ENCODE assay signal across 10 cellular contexts in genomic region chr19:35264281-35265125, GRCh38. TPM values are rescaled to one million over a fixed set of nuclear protein-coding genes. Genes with fewer than 3 reads are reported as not detected.
DNase-seq lines count a peak whose midpoint lies in the region; ATAC-seq and TF ChIP-seq lines count a peak whose summit lies in the region.
"Had no signal": no experiment of that assay in that cellular context is flagged by ENCODE, and none has a peak within 500 bp of the region (broad histone marks: within the 10 kb centered on the region; RNA-seq: fewer than 3 reads in every experiment).

No MANE protein-coding gene starts in this region.

- no peak overlapping the region for H3K4me3 ChIP-seq in left lung

- H3K36me3 Mint-ChIP-seq in activated T-helper 1 cell treated with anti-CD3 and anti-CD28 coated beads, Interleukin-12 subunit alpha, Interleukin-12 subunit beta, Interleukin-2, Interleukin-4 antibody, amounts not matched to agents 30 ng/mL and 10 ng/mL and 1 ng/mL, durations not matched to agents 14 hours and 24 hours and 36 hours (ENCODE audit: low read depth): peaks cover 3% of the 10 kb centered on the region
- H3K36me3 Mint-ChIP-seq in activated CD4-positive, alpha-beta T cell treated with anti-CD3 and anti-CD28 coated beads, Interleukin-2, amount 10 ng/mL, durations not matched to agents 24 days and 14 days (ENCODE audit: low read depth): peaks cover 12% of the 10 kb centered on the region

- peaks cover 0 to 7% of the 10 kb centered on the region in 2 donors for H3K36me3 ChIP-seq in left lung

- TF ChIP-seq CTCF in 22Rv1 (IDR thresholded peaks at IDR 0.05): no peak
- TF ChIP-seq CTCF in left lung (IDR thresholded peaks at IDR 0.05): no peak

- no peaks in the 10 kb centered on the region for H3K9me3 Mint-ChIP-seq in activated T-helper 1 cell treated with anti-CD3 and anti-CD28 coated beads, Interleukin-12 subunit alpha, Interleukin-12 subunit beta, Interleukin-2, Interleukin-4 antibody, amounts not matched to agents 30 ng/mL and 10 ng/mL and 1 ng/mL, durations not matched to agents 14 hours and 24 hours and 36 hours
- no peaks in the 10 kb centered on the region for H3K9me3 Mint-ChIP-seq in activated CD4-positive, alpha-beta T cell treated with anti-CD3 and anti-CD28 coated beads, Interleukin-2, amount 10 ng/mL, durations not matched to agents 24 days and 14 days

- H3K27me3 Mint-ChIP-seq in activated T-helper 1 cell treated with anti-CD3 and anti-CD28 coated beads, Interleukin-12 subunit alpha, Interleukin-12 subunit beta, Interleukin-2, Interleukin-4 antibody, amounts not matched to agents 30 ng/mL and 10 ng/mL and 1 ng/mL, durations not matched to agents 14 hours and 24 hours and 36 hours (ENCODE audit: insufficient read depth): no peaks in the 10 kb centered on the region
- no peaks in the 10 kb centered on the region for H3K27me3 Mint-ChIP-seq in activated CD4-positive, alpha-beta T cell treated with anti-CD3 and anti-CD28 coated beads, Interleukin-2, amount 10 ng/mL, durations not matched to agents 24 days and 14 days

- DNase-seq in GM03348 (ENCODE audit: low spot score): peak; percentile 6
- DNase-seq in activated T-helper 1 cell treated with anti-CD3 and anti-CD28 coated beads, Interleukin-12 subunit alpha, Interleukin-12 subunit beta, Interleukin-2, Interleukin-4 antibody, amounts not matched to agents 30 ng/mL and 10 ng/mL and 1 ng/mL, durations not matched to agents 14 hours and 24 hours and 36 hours (ENCODE audit: low spot score): no peak
- peak; percentile 22 to 26 for DNase-seq in left lung
- no peak for DNase-seq in HEK293T (ENCODE audit: extremely low spot score)
- DNase-seq in activated CD4-positive, alpha-beta T cell treated with anti-CD3 and anti-CD28 coated beads, Interleukin-2, amount 10 ng/mL, durations not matched to agents 24 days and 14 days: no peak

- no peaks in the 10 kb centered on the region for H3K27me3 ChIP-seq in left lung

- intact Hi-C loops in activated T-helper 1 cell treated with anti-CD3 and anti-CD28 coated beads, Interleukin-12 subunit alpha, Interleukin-12 subunit beta, Interleukin-2, Interleukin-4 antibody, amounts not matched to agents 30 ng/mL and 10 ng/mL and 1 ng/mL, durations not matched to agents 14 hours and 24 hours and 36 hours (cut with micrococcal nuclease): loop anchor here (5.0 to 10.0 kb wide), 3 partner anchors 52 to 283 kb away; partner anchors contain the start of gene TMEM147
- intact Hi-C loops in left lung (cut with DNase I): no loop called here
- intact Hi-C loops in activated CD4-positive, alpha-beta T cell treated with anti-CD3 and anti-CD28 coated beads, Interleukin-2, amount 10 ng/mL, durations not matched to agents 24 days and 14 days (cut with micrococcal nuclease): no loop called here

- POLR2A ChIA-PET in HEK293T (lab: Yijun Ruan, JAX): interaction anchor here (1.0 to 1.2 kb wide), 2 partner anchors 9 to 110 kb away, joined by 3 to 6 read pairs; partner anchors contain the start of gene FXYD5

- H3K4me1 ChIP-seq in left lung: peaks cover 12 to 33% of the 10 kb centered on the region in 2 donors

- peak overlapping the region; percentile 30 for H3K4me3 Mint-ChIP-seq in activated T-helper 1 cell treated with anti-CD3 and anti-CD28 coated beads, Interleukin-12 subunit alpha, Interleukin-12 subunit beta, Interleukin-2, Interleukin-4 antibody, amounts not matched to agents 30 ng/mL and 10 ng/mL and 1 ng/mL, durations not matched to agents 14 hours and 24 hours and 36 hours
- no peak overlapping the region for H3K4me3 Mint-ChIP-seq in activated CD4-positive, alpha-beta T cell treated with anti-CD3 and anti-CD28 coated beads, Interleukin-2, amount 10 ng/mL, durations not matched to agents 24 days and 14 days

- H3K9me3 ChIP-seq in left lung: no peaks in the 10 kb centered on the region

- H3K27ac ChIP-seq in 22Rv1 (peak overlapping the region; percentile 98), left lung (peak overlapping the region in 1 of 2 donors; percentile 16)

- CTCF ChIA-PET in HEK293T (lab: Yijun Ruan, JAX): interaction anchor here (0.5 kb wide), 1 partner anchor 53 kb away, joined by 7 read pairs; no protein-coding TSS in a partner anchor

- H3K27ac Mint-ChIP-seq in activated T-helper 1 cell treated with anti-CD3 and anti-CD28 coated beads, Interleukin-12 subunit alpha, Interleukin-12 subunit beta, Interleukin-2, Interleukin-4 antibody, amounts not matched to agents 30 ng/mL and 10 ng/mL and 1 ng/mL, durations not matched to agents 14 hours and 24 hours and 36 hours: no peak overlapping the region
- H3K27ac Mint-ChIP-seq in activated CD4-positive, alpha-beta T cell treated with anti-CD3 and anti-CD28 coated beads, Interleukin-2, amount 10 ng/mL, durations not matched to agents 24 days and 14 days: no peak overlapping the region

- ATAC-seq in left lung (no peak), HG03457 (IDR thresholded peaks at IDR 0.05; ENCODE audit: unreplicated experiment) (no peak), HG02763 (IDR thresholded peaks at IDR 0.05; ENCODE audit: unreplicated experiment) (no peak)

- H3K4me1 Mint-ChIP-seq in activated T-helper 1 cell treated with anti-CD3 and anti-CD28 coated beads, Interleukin-12 subunit alpha, Interleukin-12 subunit beta, Interleukin-2, Interleukin-4 antibody, amounts not matched to agents 30 ng/mL and 10 ng/mL and 1 ng/mL, durations not matched to agents 14 hours and 24 hours and 36 hours (ENCODE audit: low read depth): peaks cover 12% of the 10 kb centered on the region
- peaks cover 10% of the 10 kb centered on the region for H3K4me1 Mint-ChIP-seq in activated CD4-positive, alpha-beta T cell treated with anti-CD3 and anti-CD28 coated beads, Interleukin-2, amount 10 ng/mL, durations not matched to agents 24 days and 14 days

TF ChIP-seq in HEK293T, 16 proteins besides CTCF, POLR2A, EP300 and RAD21:
- TF ChIP-seq TARDBP (IDR thresholded peaks at IDR 0.05) (no peak), FOXK2 (IDR thresholded peaks at IDR 0.05) (no peak), LEF1 (IDR thresholded peaks at IDR 0.05; ENCODE audit: borderline replicate concordance) (no peak)

RNA-seq across cellular contexts. Expression of gene USF2, which starts 4.3 kb away (rescaled TPM):
- total RNA-seq in activated T-helper 1 cell treated with anti-CD3 and anti-CD28 coated beads, Interleukin-12 subunit alpha, Interleukin-12 subunit beta, Interleukin-2, Interleukin-4 antibody, amounts not matched to agents 30 ng/mL and 10 ng/mL and 1 ng/mL, durations not matched to agents 14 hours and 24 hours and 36 hours: 156 and 164 TPM in 2 replicates
- 100 to 1,000 TPM; 123 to 148 TPM for total RNA-seq in left lung
- 147 TPM in 2 replicates for total RNA-seq in activated CD4-positive, alpha-beta T cell treated with anti-CD3 and anti-CD28 coated beads, Interleukin-2, amount 10 ng/mL, durations not matched to agents 24 days and 14 days

RNA-seq across cellular contexts. Expression of gene LSR, which starts 15.7 kb away (rescaled TPM):
- total RNA-seq in activated T-helper 1 cell treated with anti-CD3 and anti-CD28 coated beads, Interleukin-12 subunit alpha, Interleukin-12 subunit beta, Interleukin-2, Interleukin-4 antibody, amounts not matched to agents 30 ng/mL and 10 ng/mL and 1 ng/mL, durations not matched to agents 14 hours and 24 hours and 36 hours: 2.7 and 4.0 TPM in 2 replicates
- total RNA-seq in left lung: 100 to 1,000 TPM in 1 of 2 donors, 10 to 100 TPM in 1; 65.4 to 130 TPM
- total RNA-seq in activated CD4-positive, alpha-beta T cell treated with anti-CD3 and anti-CD28 coated beads, Interleukin-2, amount 10 ng/mL, durations not matched to agents 24 days and 14 days: 2.2 and 2.8 TPM in 2 replicates

RNA-seq across cellular contexts. Expression of gene HAMP, which starts 17.8 kb away (rescaled TPM):
- total RNA-seq in activated T-helper 1 cell treated with anti-CD3 and anti-CD28 coated beads, Interleukin-12 subunit alpha, Interleukin-12 subunit beta, Interleukin-2, Interleukin-4 antibody, amounts not matched to agents 30 ng/mL and 10 ng/mL and 1 ng/mL, durations not matched to agents 14 hours and 24 hours and 36 hours: 0.57 and 0.96 TPM in 2 replicates
- total RNA-seq in left lung: 1 to 10 TPM; 1.1 to 1.9 TPM
- total RNA-seq in activated CD4-positive, alpha-beta T cell treated with anti-CD3 and anti-CD28 coated beads, Interleukin-2, amount 10 ng/mL, durations not matched to agents 24 days and 14 days: 0.40 TPM in 2 replicates
- total RNA-seq: skeletal muscle tissue, subcutaneous adipose tissue had no signal

RNA-seq across cellular contexts. Expression of gene MAG, which starts 27.5 kb away (rescaled TPM):
- total RNA-seq in activated T-helper 1 cell treated with anti-CD3 and anti-CD28 coated beads, Interleukin-12 subunit alpha, Interleukin-12 subunit beta, Interleukin-2, Interleukin-4 antibody, amounts not matched to agents 30 ng/mL and 10 ng/mL and 1 ng/mL, durations not matched to agents 14 hours and 24 hours and 36 hours: not detected in 2 replicates
- total RNA-seq in left lung: not detected
- total RNA-seq in activated CD4-positive, alpha-beta T cell treated with anti-CD3 and anti-CD28 coated beads, Interleukin-2, amount 10 ng/mL, durations not matched to agents 24 days and 14 days: 0.17 TPM in 1 of 2 replicates, not detected in the other
- total RNA-seq: subcutaneous adipose tissue had no signal

RNA-seq across cellular contexts. Expression of gene FAM187B, which starts 36.0 kb away (rescaled TPM):
- not detected in 2 replicates for total RNA-seq in activated T-helper 1 cell treated with anti-CD3 and anti-CD28 coated beads, Interleukin-12 subunit alpha, Interleukin-12 subunit beta, Interleukin-2, Interleukin-4 antibody, amounts not matched to agents 30 ng/mL and 10 ng/mL and 1 ng/mL, durations not matched to agents 14 hours and 24 hours and 36 hours
- total RNA-seq in left lung: under 1 TPM in 1 of 2 donors, not detected in 1; 0.20 TPM
- not detected in 2 replicates for total RNA-seq in activated CD4-positive, alpha-beta T cell treated with anti-CD3 and anti-CD28 coated beads, Interleukin-2, amount 10 ng/mL, durations not matched to agents 24 days and 14 days
- total RNA-seq: skeletal muscle tissue, subcutaneous adipose tissue had no signal

Comparison
In these comparisons a context has a peak if more than half of its experiments do, and no peak if none do; other contexts are left out.
1. DNase-seq: peak in GM03348 (single experiment) and left lung (2 of 2); none in activated T-helper 1 cell treated with anti-CD3 and anti-CD28 coated beads, Interleukin-12 subunit alpha, Interleukin-12 subunit beta, Interleukin-2, Interleukin-4 antibody, amounts not matched to agents 30 ng/mL and 10 ng/mL and 1 ng/mL, durations not matched to agents 14 hours and 24 hours and 36 hours (single experiment), HEK293T (single experiment) and activated CD4-positive, alpha-beta T cell treated with anti-CD3 and anti-CD28 coated beads, Interleukin-2, amount 10 ng/mL, durations not matched to agents 24 days and 14 days (single experiment).
2. RNA of gene LSR, which starts 15.7 kb away (total RNA-seq): 65.4 to 130 TPM in left lung; 2.2 to 2.8 TPM in activated CD4-positive, alpha-beta T cell treated with anti-CD3 and anti-CD28 coated beads, Interleukin-2, amount 10 ng/mL, durations not matched to agents 24 days and 14 days and 2.7 to 4.0 TPM in activated T-helper 1 cell treated with anti-CD3 and anti-CD28 coated beads, Interleukin-12 subunit alpha, Interleukin-12 subunit beta, Interleukin-2, Interleukin-4 antibody, amounts not matched to agents 30 ng/mL and 10 ng/mL and 1 ng/mL, durations not matched to agents 14 hours and 24 hours and 36 hours; every median in the first group is over 10 times any median in the second.